1 cellular context compared by ENCODE assay signal in the genomic region with DNA sequence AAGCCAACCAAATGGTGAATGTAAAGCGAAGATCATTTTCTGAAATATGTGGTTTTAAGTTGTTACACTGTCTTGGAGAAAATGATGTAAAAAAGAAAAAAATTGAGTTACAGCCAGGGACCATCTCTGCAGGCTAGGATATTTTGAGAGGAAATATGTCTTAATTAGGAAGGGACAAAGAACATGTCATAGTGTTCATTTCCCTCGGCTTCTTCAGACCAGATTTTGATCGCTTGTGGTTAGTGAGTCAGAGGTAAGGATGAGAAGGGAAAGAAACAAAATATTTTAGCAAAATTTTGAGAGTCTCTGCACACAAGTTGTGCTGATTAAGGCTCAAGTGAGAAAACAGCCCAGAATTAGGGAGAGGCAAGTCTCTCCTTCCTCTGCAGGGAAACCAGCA.
TF ChIP-seq lines count a peak whose summit lies in the region.

No MANE protein-coding gene starts in this region.

TF ChIP-seq in HepG2, 621 proteins besides CTCF, POLR2A, EP300 and RAD21 (continued from another document):
- no peak for TF ChIP-seq FOXJ3 (CRISPR knock-in tag; IDR thresholded peaks at IDR 0.05; ENCODE audit: borderline replicate concordance)
- TF ChIP-seq, protein P1, sequence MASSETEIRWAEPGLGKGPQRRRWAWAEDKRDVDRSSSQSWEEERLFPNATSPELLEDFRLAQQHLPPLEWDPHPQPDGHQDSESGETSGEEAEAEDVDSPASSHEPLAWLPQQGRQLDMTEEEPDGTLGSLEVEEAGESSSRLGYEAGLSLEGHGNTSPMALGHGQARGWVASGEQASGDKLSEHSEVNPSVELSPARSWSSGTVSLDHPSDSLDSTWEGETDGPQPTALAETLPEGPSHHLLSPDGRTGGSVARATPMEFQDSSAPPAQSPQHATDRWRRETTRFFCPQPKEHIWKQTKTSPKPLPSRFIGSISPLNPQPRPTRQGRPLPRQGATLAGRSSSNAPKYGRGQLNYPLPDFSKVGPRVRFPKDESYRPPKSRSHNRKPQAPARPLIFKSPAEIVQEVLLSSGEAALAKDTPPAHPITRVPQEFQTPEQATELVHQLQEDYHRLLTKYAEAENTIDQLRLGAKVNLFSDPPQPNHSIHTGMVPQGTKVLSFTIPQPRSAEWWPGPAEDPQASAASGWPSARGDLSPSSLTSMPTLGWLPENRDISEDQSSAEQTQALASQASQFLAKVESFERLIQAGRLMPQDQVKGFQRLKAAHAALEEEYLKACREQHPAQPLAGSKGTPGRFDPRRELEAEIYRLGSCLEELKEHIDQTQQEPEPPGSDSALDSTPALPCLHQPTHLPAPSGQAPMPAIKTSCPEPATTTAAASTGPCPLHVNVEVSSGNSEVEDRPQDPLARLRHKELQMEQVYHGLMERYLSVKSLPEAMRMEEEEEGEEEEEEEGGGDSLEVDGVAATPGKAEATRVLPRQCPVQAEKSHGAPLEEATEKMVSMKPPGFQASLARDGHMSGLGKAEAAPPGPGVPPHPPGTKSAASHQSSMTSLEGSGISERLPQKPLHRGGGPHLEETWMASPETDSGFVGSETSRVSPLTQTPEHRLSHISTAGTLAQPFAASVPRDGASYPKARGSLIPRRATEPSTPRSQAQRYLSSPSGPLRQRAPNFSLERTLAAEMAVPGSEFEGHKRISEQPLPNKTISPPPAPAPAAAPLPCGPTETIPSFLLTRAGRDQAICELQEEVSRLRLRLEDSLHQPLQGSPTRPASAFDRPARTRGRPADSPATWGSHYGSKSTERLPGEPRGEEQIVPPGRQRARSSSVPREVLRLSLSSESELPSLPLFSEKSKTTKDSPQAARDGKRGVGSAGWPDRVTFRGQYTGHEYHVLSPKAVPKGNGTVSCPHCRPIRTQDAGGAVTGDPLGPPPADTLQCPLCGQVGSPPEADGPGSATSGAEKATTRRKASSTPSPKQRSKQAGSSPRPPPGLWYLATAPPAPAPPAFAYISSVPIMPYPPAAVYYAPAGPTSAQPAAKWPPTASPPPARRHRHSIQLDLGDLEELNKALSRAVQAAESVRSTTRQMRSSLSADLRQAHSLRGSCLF (CRISPR knock-in tag; IDR thresholded peaks at IDR 0.05; ENCODE audit: borderline replicate concordance), result no peak
- no peak for TF ChIP-seq HBP1 (CRISPR knock-in tag; IDR thresholded peaks at IDR 0.05; ENCODE audit: low read depth)
- TF ChIP-seq NRL (CRISPR knock-in tag; IDR thresholded peaks at IDR 0.05; ENCODE audit: borderline replicate concordance), result no peak
- no peak for TF ChIP-seq GFI1 (CRISPR knock-in tag; IDR thresholded peaks at IDR 0.05; ENCODE audit: borderline replicate concordance)
- no peak for TF ChIP-seq ZNF343 (CRISPR knock-in tag; IDR thresholded peaks at IDR 0.05)
- TF ChIP-seq ATF2 (CRISPR knock-in tag; IDR thresholded peaks at IDR 0.05), result no peak
- TF ChIP-seq, protein P2, sequence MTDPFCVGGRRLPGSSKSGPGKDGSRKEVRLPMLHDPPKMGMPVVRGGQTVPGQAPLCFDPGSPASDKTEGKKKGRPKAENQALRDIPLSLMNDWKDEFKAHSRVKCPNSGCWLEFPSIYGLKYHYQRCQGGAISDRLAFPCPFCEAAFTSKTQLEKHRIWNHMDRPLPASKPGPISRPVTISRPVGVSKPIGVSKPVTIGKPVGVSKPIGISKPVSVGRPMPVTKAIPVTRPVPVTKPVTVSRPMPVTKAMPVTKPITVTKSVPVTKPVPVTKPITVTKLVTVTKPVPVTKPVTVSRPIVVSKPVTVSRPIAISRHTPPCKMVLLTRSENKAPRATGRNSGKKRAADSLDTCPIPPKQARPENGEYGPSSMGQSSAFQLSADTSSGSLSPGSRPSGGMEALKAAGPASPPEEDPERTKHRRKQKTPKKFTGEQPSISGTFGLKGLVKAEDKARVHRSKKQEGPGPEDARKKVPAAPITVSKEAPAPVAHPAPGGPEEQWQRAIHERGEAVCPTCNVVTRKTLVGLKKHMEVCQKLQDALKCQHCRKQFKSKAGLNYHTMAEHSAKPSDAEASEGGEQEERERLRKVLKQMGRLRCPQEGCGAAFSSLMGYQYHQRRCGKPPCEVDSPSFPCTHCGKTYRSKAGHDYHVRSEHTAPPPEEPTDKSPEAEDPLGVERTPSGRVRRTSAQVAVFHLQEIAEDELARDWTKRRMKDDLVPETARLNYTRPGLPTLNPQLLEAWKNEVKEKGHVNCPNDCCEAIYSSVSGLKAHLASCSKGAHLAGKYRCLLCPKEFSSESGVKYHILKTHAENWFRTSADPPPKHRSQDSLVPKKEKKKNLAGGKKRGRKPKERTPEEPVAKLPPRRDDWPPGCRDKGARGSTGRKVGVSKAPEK (CRISPR knock-in tag; IDR thresholded peaks at IDR 0.05; ENCODE audit: borderline replicate concordance), result no peak
- no peak for TF ChIP-seq SRSF4 (IDR thresholded peaks at IDR 0.05; ENCODE audit: low read depth, low read length, poor library complexity, severe bottlenecking)
- TF ChIP-seq ZNF160 (CRISPR knock-in tag; IDR thresholded peaks at IDR 0.05), result no peak
- TF ChIP-seq E2F2 (CRISPR knock-in tag; IDR thresholded peaks at IDR 0.05; ENCODE audit: borderline replicate concordance), result no peak
- TF ChIP-seq SALL2 (CRISPR knock-in tag; IDR thresholded peaks at IDR 0.05), result no peak
- TF ChIP-seq SIX4 (CRISPR knock-in tag; IDR thresholded peaks at IDR 0.05), result no peak
TF ChIP-seq in HepG2: peak in this region for 0.
